In the genomic region with DNA sequence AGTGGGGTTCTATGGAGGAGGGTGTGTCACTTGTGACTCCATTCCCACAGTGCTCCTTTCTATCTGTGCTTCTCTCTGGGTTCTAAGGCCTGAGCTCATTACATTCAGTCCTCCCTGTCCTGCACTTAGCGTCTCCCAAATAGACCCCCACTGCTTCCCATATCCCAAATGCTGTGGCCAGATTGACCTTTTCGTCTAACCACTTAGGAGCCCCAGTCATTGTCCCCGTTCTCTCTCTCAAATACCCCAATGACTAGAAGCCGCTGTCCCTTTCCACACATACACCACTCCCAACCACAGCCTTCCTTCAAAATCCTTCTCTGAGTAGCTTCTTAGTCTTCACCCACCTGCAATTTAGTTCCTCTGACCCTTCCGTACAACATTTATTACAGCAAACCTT, we compare ENCODE assay signal across 38 cellular contexts.
"Had no signal": no experiment of that assay in that cellular context is flagged by ENCODE, and none has a peak within 500 bp of the region (broad histone marks: within the 10 kb centered on the region; RNA-seq: fewer than 3 reads in every experiment).

No MANE protein-coding gene starts in this region.

- H3K27me3 ChIP-seq: adrenal gland, ascending aorta, body of pancreas, brain microvascular endothelial cell, breast epithelium, cardiac muscle cell had no signal

- DNase-seq: activated effector memory CD4-positive, alpha-beta T cell treated with anti-CD3 and anti-CD28 coated beads, Interleukin-2, amount 50 U/mL, for 16 hours; activated effector memory CD4-positive, alpha-beta T cell treated with Interleukin-2 at 50 U/mL for 16 hours; activated gamma-delta T cell; activated gamma-delta T cell treated with Interleukin-2 at 50 U/mL for 16 hours; activated naive CD4-positive, alpha-beta T cell; activated naive CD4-positive, alpha-beta T cell treated with anti-CD3 and anti-CD28 coated beads for 36 hours; activated naive CD4-positive, alpha-beta T cell treated with anti-CD3 and anti-CD28 coated beads, Interleukin-2, amount 10 ng/mL, durations not matched to agents 7 days and 5 days; activated naive CD4-positive, alpha-beta T cell treated with anti-CD3 and anti-CD28 coated beads, Interleukin-2, amount 50 U/mL, for 16 hours; activated naive CD4-positive, alpha-beta T cell treated with Interleukin-2 at 50 U/mL for 16 hours; activated naive CD8-positive, alpha-beta T cell treated with anti-CD3 and anti-CD28 coated beads for 36 hours; activated naive CD8-positive, alpha-beta T cell treated with anti-CD3 and anti-CD28 coated beads, Interleukin-2, amount 10 ng/mL, durations not matched to agents 7 days and 5 days; activated naive CD8-positive, alpha-beta T cell treated with anti-CD3 and anti-CD28 coated beads, Interleukin-2, amount 50 U/mL, for 24 hours; activated T-cell treated with anti-CD3 and anti-CD28 coated beads, Interleukin-2, amount 50 U/mL, for 1 hour; activated T-cell treated with anti-CD3 and anti-CD28 coated beads, Interleukin-2, amount 50 U/mL, for 24 hours; activated T-cell treated with anti-CD3 and anti-CD28 coated beads, Interleukin-2, amount 50 U/mL, for 4 hours; activated T-cell treated with anti-CD3 and anti-CD28 coated beads, Interleukin-2, amount 50 U/mL, for 48 hours; activated T-cell treated with anti-CD3 and anti-CD28 coated beads, Interleukin-2, amount 50 U/mL, for 72 hours; adrenal gland; amniotic stem cell; amygdala; anterior cingulate cortex; aorta; body of pancreas; brain microvascular endothelial cell; caudate nucleus; central memory CD4-positive, alpha-beta T cell; cerebellar nuclear complex had no signal

- H3K27ac Mint-ChIP-seq: activated naive CD4-positive, alpha-beta T cell treated with anti-CD3 and anti-CD28 coated beads for 36 hours; activated naive CD4-positive, alpha-beta T cell treated with anti-CD3 and anti-CD28 coated beads, Interleukin-2, amount 10 ng/mL, durations not matched to agents 7 days and 5 days; activated naive CD4-positive, alpha-beta T cell treated with anti-CD3 and anti-CD28 coated beads, Interleukin-2, amount 50 U/mL, for 24 hours; activated naive CD8-positive, alpha-beta T cell; activated naive CD8-positive, alpha-beta T cell treated with anti-CD3 and anti-CD28 coated beads for 36 hours; activated naive CD8-positive, alpha-beta T cell treated with anti-CD3 and anti-CD28 coated beads, Interleukin-2, amount 10 ng/mL, durations not matched to agents 7 days and 5 days; activated naive CD8-positive, alpha-beta T cell treated with anti-CD3 and anti-CD28 coated beads, Interleukin-2, amount 50 U/mL, for 24 hours; activated T-cell treated with anti-CD3 and anti-CD28 coated beads, Interleukin-2, amount 50 U/mL, for 24 hours; activated T-cell treated with anti-CD3 and anti-CD28 coated beads, Interleukin-2, amount 50 U/mL, for 72 hours; activated T-helper 1 cell treated with anti-CD3 and anti-CD28 coated beads, Interleukin-12 subunit alpha, Interleukin-12 subunit beta, Interleukin-2, Interleukin-4 antibody, amounts not matched to agents 30 ng/mL and 10 ng/mL and 1 ng/mL, durations not matched to agents 14 hours and 24 hours and 36 hours; activated T-helper 17 cell treated with anti-CD3 and anti-CD28 coated beads, Interleukin-2, amount 50 U/mL, for 72 hours; activated T-helper 2 cell treated with anti-CD3 and anti-CD28 coated beads, Interferon-gamma antibody, Interleukin-2, Interleukin-4, amounts not matched to agents 10 μg/mL and 5 μg/mL and 100 μg/mL, durations not matched to agents 14 hours and 24 hours and 36 hours; brain had no signal

- H3K36me3 ChIP-seq: adrenal gland, ascending aorta, brain microvascular endothelial cell, breast epithelium, cardiac muscle cell had no signal

- H3K27ac ChIP-seq: adrenal gland, ascending aorta, body of pancreas, brain microvascular endothelial cell, breast epithelium, cardiac muscle cell had no signal

- H3K4me3 ChIP-seq: adrenal gland, ascending aorta, body of pancreas, breast epithelium, cardiac muscle cell had no signal

- H3K36me3 Mint-ChIP-seq: activated naive CD4-positive, alpha-beta T cell treated with anti-CD3 and anti-CD28 coated beads, Interleukin-2, amount 10 ng/mL, durations not matched to agents 7 days and 5 days; activated naive CD4-positive, alpha-beta T cell treated with anti-CD3 and anti-CD28 coated beads, Interleukin-2, amount 50 U/mL, for 24 hours; activated naive CD4-positive, alpha-beta T cell treated with anti-CD3 and anti-CD28 coated beads, Interleukin-2, amount 50 U/mL, for 72 hours; activated naive CD8-positive, alpha-beta T cell; activated naive CD8-positive, alpha-beta T cell treated with anti-CD3 and anti-CD28 coated beads for 36 hours; activated naive CD8-positive, alpha-beta T cell treated with anti-CD3 and anti-CD28 coated beads, Interleukin-2, amount 10 ng/mL, durations not matched to agents 7 days and 5 days; brain had no signal

- H3K4me1 ChIP-seq: adrenal gland, ascending aorta, body of pancreas, breast epithelium had no signal

- H3K9me3 ChIP-seq: adrenal gland, ascending aorta, body of pancreas, breast epithelium had no signal

- H3K9me3 Mint-ChIP-seq: activated naive CD4-positive, alpha-beta T cell treated with anti-CD3 and anti-CD28 coated beads for 36 hours; activated naive CD4-positive, alpha-beta T cell treated with anti-CD3 and anti-CD28 coated beads, Interleukin-2, amount 10 ng/mL, durations not matched to agents 7 days and 5 days; activated naive CD4-positive, alpha-beta T cell treated with anti-CD3 and anti-CD28 coated beads, Interleukin-2, amount 50 U/mL, for 24 hours; activated naive CD4-positive, alpha-beta T cell treated with anti-CD3 and anti-CD28 coated beads, Interleukin-2, amount 50 U/mL, for 72 hours; activated naive CD8-positive, alpha-beta T cell treated with anti-CD3 and anti-CD28 coated beads for 36 hours; activated naive CD8-positive, alpha-beta T cell treated with anti-CD3 and anti-CD28 coated beads, Interleukin-2, amount 10 ng/mL, durations not matched to agents 7 days and 5 days; activated naive CD8-positive, alpha-beta T cell treated with anti-CD3 and anti-CD28 coated beads, Interleukin-2, amount 50 U/mL, for 24 hours; activated T-cell treated with anti-CD3 and anti-CD28 coated beads, Interleukin-2, amount 50 U/mL, for 24 hours; activated T-cell treated with anti-CD3 and anti-CD28 coated beads, Interleukin-2, amount 50 U/mL, for 4 hours; activated T-cell treated with anti-CD3 and anti-CD28 coated beads, Interleukin-2, amount 50 U/mL, for 72 hours; activated T-helper 1 cell treated with anti-CD3 and anti-CD28 coated beads, Interleukin-12 subunit alpha, Interleukin-12 subunit beta, Interleukin-2, Interleukin-4 antibody, amounts not matched to agents 30 ng/mL and 10 ng/mL and 1 ng/mL, durations not matched to agents 14 hours and 24 hours and 36 hours; activated T-helper 17 cell treated with anti-CD3 and anti-CD28 coated beads, Interleukin-2, amount 50 U/mL, for 72 hours; activated T-helper 2 cell treated with anti-CD3 and anti-CD28 coated beads, Interferon-gamma antibody, Interleukin-2, Interleukin-4, amounts not matched to agents 10 μg/mL and 5 μg/mL and 100 μg/mL, durations not matched to agents 14 hours and 24 hours and 36 hours; central memory CD8-positive, alpha-beta T cell had no signal

- H3K4me3 Mint-ChIP-seq: activated naive CD4-positive, alpha-beta T cell treated with anti-CD3 and anti-CD28 coated beads for 36 hours; activated naive CD4-positive, alpha-beta T cell treated with anti-CD3 and anti-CD28 coated beads, Interleukin-2, amount 10 ng/mL, durations not matched to agents 7 days and 5 days; activated naive CD4-positive, alpha-beta T cell treated with anti-CD3 and anti-CD28 coated beads, Interleukin-2, amount 50 U/mL, for 24 hours; activated naive CD8-positive, alpha-beta T cell; activated naive CD8-positive, alpha-beta T cell treated with anti-CD3 and anti-CD28 coated beads for 36 hours; activated naive CD8-positive, alpha-beta T cell treated with anti-CD3 and anti-CD28 coated beads, Interleukin-2, amount 10 ng/mL, durations not matched to agents 7 days and 5 days; activated naive CD8-positive, alpha-beta T cell treated with anti-CD3 and anti-CD28 coated beads, Interleukin-2, amount 50 U/mL, for 24 hours; activated T-cell treated with anti-CD3 and anti-CD28 coated beads, Interleukin-2, amount 50 U/mL, for 24 hours; activated T-cell treated with anti-CD3 and anti-CD28 coated beads, Interleukin-2, amount 50 U/mL, for 4 hours; activated T-cell treated with anti-CD3 and anti-CD28 coated beads, Interleukin-2, amount 50 U/mL, for 72 hours; activated T-helper 1 cell treated with anti-CD3 and anti-CD28 coated beads, Interleukin-12 subunit alpha, Interleukin-12 subunit beta, Interleukin-2, Interleukin-4 antibody, amounts not matched to agents 30 ng/mL and 10 ng/mL and 1 ng/mL, durations not matched to agents 14 hours and 24 hours and 36 hours; activated T-helper 17 cell treated with anti-CD3 and anti-CD28 coated beads, Interleukin-2, amount 50 U/mL, for 72 hours; brain; central memory CD8-positive, alpha-beta T cell had no signal

- H3K4me1 Mint-ChIP-seq: activated naive CD4-positive, alpha-beta T cell treated with anti-CD3 and anti-CD28 coated beads, Interleukin-2, amount 10 ng/mL, durations not matched to agents 7 days and 5 days; activated naive CD4-positive, alpha-beta T cell treated with anti-CD3 and anti-CD28 coated beads, Interleukin-2, amount 50 U/mL, for 24 hours; activated naive CD8-positive, alpha-beta T cell treated with anti-CD3 and anti-CD28 coated beads for 36 hours; activated naive CD8-positive, alpha-beta T cell treated with anti-CD3 and anti-CD28 coated beads, Interleukin-2, amount 10 ng/mL, durations not matched to agents 7 days and 5 days; activated naive CD8-positive, alpha-beta T cell treated with anti-CD3 and anti-CD28 coated beads, Interleukin-2, amount 50 U/mL, for 24 hours; activated T-helper 17 cell treated with anti-CD3 and anti-CD28 coated beads, Interleukin-2, amount 50 U/mL, for 72 hours; brain; central memory CD8-positive, alpha-beta T cell had no signal

- ATAC-seq: activated naive CD4-positive, alpha-beta T cell treated with anti-CD3 and anti-CD28 coated beads, Interleukin-2, amount 50 U/mL, for 72 hours; activated naive CD8-positive, alpha-beta T cell treated with anti-CD3 and anti-CD28 coated beads, Interleukin-2, amount 50 U/mL, for 24 hours; activated T-cell treated with anti-CD3 and anti-CD28 coated beads, Interleukin-2, amount 50 U/mL, for 4 hours; activated T-cell treated with anti-CD3 and anti-CD28 coated beads, Interleukin-2, amount 50 U/mL, for 72 hours; activated T-helper 17 cell treated with anti-CD3 and anti-CD28 coated beads, Interleukin-2, amount 50 U/mL, for 72 hours; body of pancreas had no signal
